ENCODE assay signal across 23 cellular contexts in the genomic region with DNA sequence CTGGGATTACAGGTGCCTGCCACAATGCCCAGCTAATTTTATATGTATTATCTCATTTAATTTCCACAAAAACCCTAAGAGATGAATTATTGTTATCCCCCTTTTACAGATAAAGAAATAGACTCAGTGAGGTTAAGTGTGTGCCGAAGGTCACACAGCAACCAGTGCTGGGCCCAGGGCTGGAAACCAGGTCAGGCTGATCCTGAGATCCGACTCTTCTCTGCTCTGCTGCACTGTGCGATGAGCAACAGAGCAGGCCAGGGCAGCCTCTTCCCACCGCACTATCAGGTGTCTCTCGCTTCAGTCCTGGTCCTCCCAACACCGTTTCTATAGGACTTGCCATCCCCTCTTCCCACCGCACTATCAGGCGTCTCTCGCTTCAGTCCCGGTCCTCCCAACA. TPM values are rescaled to one million over a fixed set of nuclear protein-coding genes. Genes with fewer than 3 reads are reported as not detected.
DNase-seq lines count a peak whose midpoint lies in the region; ATAC-seq, FAIRE-seq and TF ChIP-seq lines count a peak whose summit lies in the region.
"Had no signal": no experiment of that assay in that cellular context is flagged by ENCODE, and none has a peak within 500 bp of the region (broad histone marks: within the 10 kb centered on the region; RNA-seq: fewer than 3 reads in every experiment).

No MANE protein-coding gene starts in this region.

- WGBS in HepG2 (ENCODE audit: low lambda C conversion rate): 72% methylated on average over 10 of the region's 10 CpGs

- POLR2A ChIA-PET in HepG2 (lab: Yijun Ruan, JAX): no interaction called here

- FAIRE-seq in HepG2 (lab: Jason Lieb, UNC): no peak
- FAIRE-seq: A549, GM12878, GM18507 had no signal

- H3F3A ChIP-seq in OCI-LY1 (ENCODE audit: insufficient read depth, low read length): no peaks in the 10 kb centered on the region

- H4K20me1 ChIP-seq in OCI-LY1 (ENCODE audit: insufficient read depth, low read length) (no peaks in the 10 kb centered on the region), HepG2 (ENCODE audit: insufficient read depth, low read length) (no peaks in the 10 kb centered on the region)

- no peak overlapping the region for H3K9ac ChIP-seq in OCI-LY1 (ENCODE audit: low read length)
- H3K9ac ChIP-seq in HepG2 (ENCODE audit: insufficient read depth, low read depth, low read length): no peak overlapping the region

- H2AFZ ChIP-seq in OCI-LY1 (ENCODE audit: low read length) (no peak overlapping the region), HepG2 (ENCODE audit: low read length) (no peak overlapping the region)

- peak overlapping the region; percentile 13 for H3K27ac ChIP-seq in OCI-LY1 (ENCODE audit: low read depth, low read length, poor library complexity, severe bottlenecking)
- H3K27ac ChIP-seq in HepG2 (ENCODE audit: extremely low read length, insufficient read depth, low read length): no peak overlapping the region
- H3K27ac ChIP-seq: A549 had no signal

- ATAC-seq in left ventricle myocardium superior: peak; percentile 0
- no peak for ATAC-seq in Right ventricle myocardium inferior
- no peak for ATAC-seq in HepG2
- ATAC-seq: A549, SK-N-SH treated with all-trans-retinoic acid at 6 μM for 48 hours had no signal

- H3K9me3 ChIP-seq in OCI-LY1 (ENCODE audit: low read length) (no peaks in the 10 kb centered on the region), HepG2 (ENCODE audit: low read length) (no peaks in the 10 kb centered on the region)
- H3K9me3 ChIP-seq: A549, Caco-2 had no signal

- H3K36me3 ChIP-seq in OCI-LY1 (ENCODE audit: insufficient read depth, low read length) (no peaks in the 10 kb centered on the region), HepG2 (replicated peaks in 1 of 2; ENCODE audit: control insufficient read depth in 1 of 2, insufficient read depth in 2 of 2, low read length in 2 of 2) (no peaks in the 10 kb centered on the region)

- H3K4me2 ChIP-seq in OCI-LY1 (ENCODE audit: low read length): no peak overlapping the region; the same call in 1 of the 2 replicates
- no peak overlapping the region for H3K4me2 ChIP-seq in HepG2 (ENCODE audit: low read depth, low read length)
- H3K4me2 ChIP-seq: A549 had no signal

- no peaks in the 10 kb centered on the region for H3K27me3 ChIP-seq in OCI-LY1 (ENCODE audit: insufficient read depth, low read length)
- peaks cover 0 to 7% of the 10 kb centered on the region in 2 experiments; a peak in 1 of 5 replicates for H3K27me3 ChIP-seq in HepG2 (ENCODE audit: control insufficient read depth in 1 of 2, insufficient read depth in 2 of 2, low read length in 2 of 2)

- TF ChIP-seq EP300 in HepG2 (IDR thresholded peaks at IDR 0.05; ENCODE audit: low read depth in 2 of 2, low read length in 2 of 2) (no peak), HepG2 (CRISPR knock-in tag; IDR thresholded peaks at IDR 0.05; ENCODE audit: borderline replicate concordance) (no peak)

- no peak for TF ChIP-seq CTCF in OCI-LY1 (IDR thresholded peaks at IDR 0.05; ENCODE audit: low read length)
- no peak for TF ChIP-seq CTCF in HepG2 (CRISPR knock-in tag; IDR thresholded peaks at IDR 0.05)

- in situ Hi-C loops in HepG2 (cut with HindIII; ENCODE audit: extremely low pct_ligation_motif_present, low pct_unique_long_range_greater_than_20kb): no loop called here

- no peaks in the 10 kb centered on the region for H3K79me2 ChIP-seq in OCI-LY1 (ENCODE audit: insufficient read depth, low read length)
- no peaks in the 10 kb centered on the region for H3K79me2 ChIP-seq in HepG2 (ENCODE audit: insufficient read depth, low read length)

- CTCF ChIA-PET in HepG2 (lab: Yijun Ruan, JAX; ENCODE audit: low intra/inter-chr PET ratio, low total read pairs): no interaction called here

- TF ChIP-seq POLR2A in HepG2 (IDR thresholded peaks at IDR 0.05; ENCODE audit: insufficient read depth in 1 of 2, low read depth in 2 of 2, low read length in 2 of 2): no peak

- no peak for DNase-seq in left ventricle myocardium superior
- DNase-seq in Right ventricle myocardium inferior (ENCODE audit: missing footprints): no peak
- no peak for DNase-seq in HepG2 (ENCODE audit: low spot score)
- DNase-seq in ecto neural progenitor cell (ENCODE audit: low spot score): no peak
- DNase-seq in HPDE6-E6E7 (ENCODE audit: extremely low spot score): no peak
- no peak for DNase-seq in NCI-H2227 (lab: John Stamatoyannopoulos, UW; ENCODE audit: unreplicated experiment)
- DNase-seq: CD4-positive, alpha-beta T cell; DMS153; GF-D8; HFFc6; KG1; NCI-H187; NCI-H2107; NCI-H2227 treated with DMSO at 0.1 percent for 48 hours; NCI-H510A treated with DMSO at 0.1 percent for 48 hours; NCI-H774; SIG-M5 had no signal

- H3K4me3 ChIP-seq in OCI-LY1 (ENCODE audit: low read depth, low read length, poor library complexity, severe bottlenecking) (no peak overlapping the region), HepG2 (replicated peaks in 1 of 3; ENCODE audit: insufficient read depth in 1 of 3, low read depth in 2 of 3, low read length in 3 of 3) (no peak overlapping the region)
- H3K4me3 ChIP-seq: A549, GM12878 had no signal

- TF ChIP-seq RAD21 in HepG2 (CRISPR knock-in tag; IDR thresholded peaks at IDR 0.05): no peak

- intact Hi-C loops in left ventricle myocardium superior (cut with micrococcal nuclease): no loop called here
- intact Hi-C loops in Right ventricle myocardium inferior (cut with DNase I): loop anchor here (5.0 kb wide), 2 partner anchors 45 to 70 kb away; no protein-coding TSS in a partner anchor
- intact Hi-C loops in HepG2 (cut with micrococcal nuclease; ENCODE audit: unreplicated experiment): no loop called here

- H3K9me2 ChIP-seq in OCI-LY1 (ENCODE audit: low read depth, low read length): no peaks in the 10 kb centered on the region

- H3K4me1 ChIP-seq in OCI-LY1 (ENCODE audit: insufficient read depth, low read length, severe bottlenecking) (peaks cover 36% of the 10 kb centered on the region), HepG2 (ENCODE audit: insufficient read depth, low read length) (no peaks in the 10 kb centered on the region)
- H3K4me1 ChIP-seq: A549, Caco-2 had no signal

- no TSS peak for BruUV-seq in HepG2 (replicated peaks; lab: Mats Ljungman, UMichigan)

TF ChIP-seq in HepG2, 621 proteins besides CTCF, POLR2A, EP300 and RAD21:
- TF ChIP-seq PRPF4 (IDR thresholded peaks at IDR 0.05; ENCODE audit: low read depth, low read length, poor library complexity, severe bottlenecking) (no peak), ZNF619 (CRISPR knock-in tag; IDR thresholded peaks at IDR 0.05) (no peak), ZNF768 (CRISPR knock-in tag; IDR thresholded peaks at IDR 0.05) (peak; percentile 48; the same call in 1 of the 2 replicates), MTF2 (CRISPR knock-in tag; IDR thresholded peaks at IDR 0.05; ENCODE audit: borderline replicate concordance) (no peak), ZNF20 (CRISPR knock-in tag; IDR thresholded peaks at IDR 0.05) (no peak), HHEX (CRISPR knock-in tag; IDR thresholded peaks at IDR 0.05) (no peak)
- TF ChIP-seq, protein P1, sequence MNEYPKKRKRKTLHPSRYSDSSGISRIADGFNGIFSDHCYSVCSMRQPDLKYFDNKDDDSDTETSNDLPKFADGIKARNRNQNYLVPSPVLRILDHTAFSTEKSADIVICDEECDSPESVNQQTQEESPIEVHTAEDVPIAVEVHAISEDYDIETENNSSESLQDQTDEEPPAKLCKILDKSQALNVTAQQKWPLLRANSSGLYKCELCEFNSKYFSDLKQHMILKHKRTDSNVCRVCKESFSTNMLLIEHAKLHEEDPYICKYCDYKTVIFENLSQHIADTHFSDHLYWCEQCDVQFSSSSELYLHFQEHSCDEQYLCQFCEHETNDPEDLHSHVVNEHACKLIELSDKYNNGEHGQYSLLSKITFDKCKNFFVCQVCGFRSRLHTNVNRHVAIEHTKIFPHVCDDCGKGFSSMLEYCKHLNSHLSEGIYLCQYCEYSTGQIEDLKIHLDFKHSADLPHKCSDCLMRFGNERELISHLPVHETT (CRISPR knock-in tag; conservative IDR thresholded peaks at IDR 0.05): no peak
TF ChIP-seq in HepG2: peak in this region for 1.

RNA-seq across cellular contexts. Expression of a gene that starts 24.8 kb away (rescaled TPM):
- total RNA-seq in left ventricle myocardium superior: 6.5 TPM
- total RNA-seq in Right ventricle myocardium inferior: 6.5 TPM
- 19.3 and 28.4 TPM in 2 replicates for total RNA-seq in HepG2 (2016; rRNA removed; fragmentation: Illumina TruSeq; extraction: Trizol)
- 4.4 and 4.7 TPM in 2 replicates for total RNA-seq in HepG2 (2016; cell fraction: cytosol; rRNA removed; fragmentation: Illumina TruSeq; extraction: Trizol; ENCODE audit: low read depth)
- 20.6 and 28.8 TPM in 2 replicates for total RNA-seq in HepG2 (2016; cell fraction: insoluble cytoplasmic fraction; rRNA removed; fragmentation: Illumina TruSeq; extraction: Trizol)
- total RNA-seq in HepG2 (2016; cell fraction: membrane; rRNA removed; fragmentation: Illumina TruSeq; extraction: Trizol): 12.4 TPM in 2 replicates
- total RNA-seq in HepG2 (2016; cell fraction: nucleus; rRNA removed; fragmentation: Illumina TruSeq; extraction: Trizol): 10.8 and 11.4 TPM in 2 replicates
- polyA plus RNA-seq in HepG2 (2011; rRNA removed): 5.4 and 6.5 TPM in 2 replicates
- 4.5 and 4.8 TPM in 2 replicates for polyA plus RNA-seq in HepG2 (2011; cell fraction: cytosol; rRNA removed)
- polyA plus RNA-seq in HepG2 (2011; cell fraction: nucleus; rRNA removed): 2.4 and 3.0 TPM in 2 replicates
- 2.6 and 4.9 TPM in 2 replicates for polyA plus RNA-seq in HepG2 (2012)
- 2.3 and 2.7 TPM in 2 replicates for polyA plus RNA-seq in HepG2 (2016; cell fraction: cytosol; fragmentation: Illumina TruSeq; extraction: Trizol; ENCODE audit: low read depth)
- 32.3 and 33.0 TPM in 2 replicates for polyA plus RNA-seq in HepG2 (2016; cell fraction: insoluble cytoplasmic fraction; fragmentation: Illumina TruSeq; extraction: Trizol; ENCODE audit: low read depth)
- polyA plus RNA-seq in HepG2 (2016; cell fraction: membrane; fragmentation: Illumina TruSeq; extraction: Trizol; ENCODE audit: low read depth): 5.0 and 6.1 TPM in 2 replicates
- 13.6 and 14.2 TPM in 2 replicates for polyA plus RNA-seq in HepG2 (2016; cell fraction: nucleus; fragmentation: Illumina TruSeq; extraction: Trizol; ENCODE audit: insufficient read depth, low read depth)
- polyA minus RNA-seq in HepG2 (2011; rRNA and poly(A)+ RNA removed; ENCODE audit: low replicate concordance): 6.5 and 30.3 TPM in 2 replicates
- polyA minus RNA-seq in HepG2 (2011; cell fraction: cytosol; rRNA and poly(A)+ RNA removed): 2.4 and 3.4 TPM in 2 replicates
- 3.1 and 3.5 TPM in 2 replicates for polyA minus RNA-seq in HepG2 (2011; cell fraction: nucleus; rRNA and poly(A)+ RNA removed)
